In the genomic region with DNA sequence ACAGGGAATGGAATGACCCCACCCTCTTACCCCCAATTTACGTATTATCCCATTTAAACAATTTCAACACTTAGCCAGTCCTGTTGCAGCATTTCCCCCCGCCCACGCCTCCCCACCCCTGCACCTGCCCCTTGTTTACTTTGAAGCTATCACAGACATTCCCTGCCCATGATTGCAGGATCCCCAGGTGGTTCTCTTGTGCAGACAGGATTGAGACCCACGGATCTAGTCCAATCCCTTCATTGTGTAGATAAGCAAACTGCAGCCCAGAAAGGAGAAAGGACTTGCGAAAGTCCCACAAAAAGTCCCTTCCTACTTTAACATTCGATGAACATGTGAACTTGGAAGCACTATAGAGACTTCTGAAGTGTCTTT, we compare ENCODE assay signal across 18 cellular contexts. TPM values are rescaled to one million over a fixed set of nuclear protein-coding genes. Genes with fewer than 3 reads are reported as not detected.
DNase-seq lines count a peak whose midpoint lies in the region; ATAC-seq, FAIRE-seq and TF ChIP-seq lines count a peak whose summit lies in the region.
"Had no signal": no experiment of that assay in that cellular context is flagged by ENCODE, and none has a peak within 500 bp of the region (broad histone marks: within the 10 kb centered on the region; RNA-seq: fewer than 3 reads in every experiment).

No MANE protein-coding gene starts in this region.

- peak; percentile 64 for DNase-seq in DMS53 treated with DMSO at 0.1 percent for 48 hours (lab: John Stamatoyannopoulos, UW; ENCODE audit: unreplicated experiment)
- DNase-seq in NCI-H146 treated with DMSO at 0.1 percent for 48 hours (lab: John Stamatoyannopoulos, UW; ENCODE audit: unreplicated experiment), result peak; percentile 94
- no peak for DNase-seq in K562 (ENCODE audit: extremely low read depth in 1 of 4, low spot score in 3 of 4)
- no peak for DNase-seq in putamen (ENCODE audit: low spot score)
- DNase-seq in GM19238 (ENCODE audit: insufficient read length, low spot score), result no peak
- DNase-seq in dedifferentiated amniotic fluid mesenchymal stem cell (ENCODE audit: extremely low spot score), result no peak
- DNase-seq in stimulated activated CD8-positive, alpha-beta memory T cell treated with anti-CD3 and anti-CD28 coated beads, Interleukin-4, amount 100 ng/mL, for 48 hours, result no peak
- DNase-seq: activated CD4-positive, alpha-beta T cell treated with anti-CD3 and anti-CD28 coated beads for 36 hours; activated CD8-positive, alpha-beta memory T cell treated with anti-CD3 and anti-CD28 coated beads, Interleukin-2, amount 50 U/mL, for 4 hours; BE2C; colonic mucosa; NCI-H2107; substantia nigra; T-helper 9 cell had no signal

- H3K4me2 ChIP-seq in K562 (ENCODE audit: insufficient read depth, low read length), result no peak overlapping the region
- H3K4me2 ChIP-seq: hepatocyte had no signal

- H3K9me3 ChIP-seq in K562 (replicated peaks; ENCODE audit: control insufficient read depth, insufficient read depth, low read depth, low read length) (no peaks in the 10 kb centered on the region), liver (ENCODE audit: control insufficient read depth in 4 of 4, low read length in 3 of 4) (no peaks in the 10 kb centered on the region)
- H3K9me3 ChIP-seq: ascending aorta, BE2C, colonic mucosa, psoas muscle had no signal

- in situ Hi-C loops in K562 (cut with MboI), result no loop called here

- no TSS peak for BruUV-seq in K562 (replicated peaks; lab: Mats Ljungman, UMichigan)

- ATAC-seq in K562, result no peak
- ATAC-seq: activated CD4-positive, alpha-beta T cell treated with anti-CD3 and anti-CD28 coated beads for 36 hours had no signal

- H2AFZ ChIP-seq in K562 (ENCODE audit: low read depth, low read length), result peak overlapping the region; percentile 28; the same call in 1 of the 2 replicates
- H2AFZ ChIP-seq: hepatocyte had no signal

- H3K9ac ChIP-seq in K562 (ENCODE audit: insufficient read depth in 1 of 2, low read depth in 2 of 2, low read length in 2 of 2), result no peak overlapping the region
- no peak overlapping the region for H3K9ac ChIP-seq in liver (ENCODE audit: low read depth in 1 of 2, low read length in 2 of 2)

- POLR2A ChIA-PET in K562 (lab: Yijun Ruan, JAX), result interaction anchor here (1.3 kb wide), 1 partner anchor 9 kb away, joined by 6 read pairs; no protein-coding TSS in a partner anchor

- H3K36me3 ChIP-seq in K562 (ENCODE audit: control insufficient read depth, insufficient read depth, low read length) (no peaks in the 10 kb centered on the region), liver (ENCODE audit: control insufficient read depth in 4 of 4, insufficient read depth in 3 of 4, low read depth in 1 of 4, low read length in 3 of 4) (no peaks in the 10 kb centered on the region)
- H3K36me3 ChIP-seq: ascending aorta, BE2C, colonic mucosa had no signal

- H3K27me3 ChIP-seq in K562 (ENCODE audit: control insufficient read depth in 2 of 2, insufficient read depth in 2 of 2, low read length in 2 of 2), result peaks cover 2 to 11% of the 10 kb centered on the region in 2 experiments; a peak in 2 of 5 replicates
- H3K27me3 ChIP-seq in liver (ENCODE audit: control insufficient read depth in 4 of 4, insufficient read depth in 4 of 4, low read length in 3 of 4), result no peaks in the 10 kb centered on the region
- H3K27me3 ChIP-seq: ascending aorta, BE2C, colonic mucosa, hepatocyte had no signal

- no peaks in the 10 kb centered on the region for H3K9me1 ChIP-seq in K562 (ENCODE audit: control insufficient read depth, insufficient read depth, low read length)

- intact Hi-C loops in K562 (cut with micrococcal nuclease), result no loop called here

- WGBS in K562 (ENCODE audit: insufficient coverage, low coverage, missing lambda C conversion rate), result 40% methylated on average over 6 of the region's 6 CpGs
- 36% methylated on average over 6 of the region's 6 CpGs for WGBS in liver

- H3K4me1 ChIP-seq in K562 (replicated peaks in 1 of 2; ENCODE audit: control insufficient read depth in 2 of 2, insufficient read depth in 2 of 2, low read length in 2 of 2) (no peaks in the 10 kb centered on the region), liver (ENCODE audit: control insufficient read depth in 4 of 4, insufficient read depth in 4 of 4, low read length in 3 of 4) (peaks cover 20 to 45% (median 40%) of the 10 kb centered on the region in 4 donors)
- H3K4me1 ChIP-seq: ascending aorta, BE2C, colonic mucosa, psoas muscle had no signal

- H3K79me2 ChIP-seq in K562 (ENCODE audit: control insufficient read depth, insufficient read depth, low read length), result no peaks in the 10 kb centered on the region
- H3K79me2 ChIP-seq: hepatocyte had no signal

- TF ChIP-seq RAD21 in K562 (CRISPR knock-in tag; conservative IDR thresholded peaks at IDR 0.05 in 1 of 2, IDR thresholded peaks at IDR 0.05 in 1 of 2), result no peak
- TF ChIP-seq RAD21 in liver (IDR thresholded peaks at IDR 0.05), result peak in 1 of 2 donors; percentile 48

- no peak overlapping the region for H3K4me3 ChIP-seq in K562
- H3K4me3 ChIP-seq in liver (ENCODE audit: low read depth in 1 of 3, low read length in 3 of 3), result no peak overlapping the region
- H3K4me3 ChIP-seq: ascending aorta, colonic mucosa, hepatocyte, psoas muscle had no signal

- no peak for TF ChIP-seq POLR2A in K562 (conservative IDR thresholded peaks at IDR 0.05)

- no peak for FAIRE-seq in K562 (lab: Jason Lieb, UNC)

- TF ChIP-seq CTCF in K562 (IDR thresholded peaks at IDR 0.05 in 2 of 3, conservative IDR thresholded peaks at IDR 0.05 in 1 of 3; ENCODE audit: insufficient read depth in 2 of 3, low read depth in 1 of 3, low read length in 3 of 3) (no peak), liver (IDR thresholded peaks at IDR 0.05; ENCODE audit: low read depth, low read length, missing input control) (no peak)

- no peak for TF ChIP-seq EP300 in K562 (IDR thresholded peaks at IDR 0.05; ENCODE audit: low read length)

- no peaks in the 10 kb centered on the region for H4K20me1 ChIP-seq in K562 (replicated peaks; ENCODE audit: control insufficient read depth, insufficient read depth, low read length)

- H3K27ac ChIP-seq in K562 (ENCODE audit: extremely low read depth, low read depth, low read length), result no peak overlapping the region
- peak overlapping the region; percentile 88 for H3K27ac ChIP-seq in liver (ENCODE audit: low read depth in 1 of 2, low read length in 2 of 2)
- H3K27ac ChIP-seq: ascending aorta, colonic mucosa, psoas muscle had no signal

- CTCF ChIA-PET in K562 (lab: Yijun Ruan, JAX; ENCODE audit: low intra/inter-chr PET ratio), result no interaction called here

TF ChIP-seq in K562, 482 proteins besides CTCF, POLR2A, EP300 and RAD21 (continues in another document):
- TF ChIP-seq, protein P1, sequence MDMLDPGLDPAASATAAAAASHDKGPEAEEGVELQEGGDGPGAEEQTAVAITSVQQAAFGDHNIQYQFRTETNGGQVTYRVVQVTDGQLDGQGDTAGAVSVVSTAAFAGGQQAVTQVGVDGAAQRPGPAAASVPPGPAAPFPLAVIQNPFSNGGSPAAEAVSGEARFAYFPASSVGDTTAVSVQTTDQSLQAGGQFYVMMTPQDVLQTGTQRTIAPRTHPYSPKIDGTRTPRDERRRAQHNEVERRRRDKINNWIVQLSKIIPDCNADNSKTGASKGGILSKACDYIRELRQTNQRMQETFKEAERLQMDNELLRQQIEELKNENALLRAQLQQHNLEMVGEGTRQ (CRISPR knock-in tag; IDR thresholded peaks at IDR 0.05), result no peak

TF ChIP-seq in liver, 16 proteins besides CTCF, POLR2A, EP300 and RAD21 (continues in another document):
- TF ChIP-seq SP1 (IDR thresholded peaks at IDR 0.05), result peak; percentile 58
- no peak for TF ChIP-seq GABPA (IDR thresholded peaks at IDR 0.05 in 1 of 2, conservative IDR thresholded peaks at IDR 0.05 in 1 of 2)
- TF ChIP-seq ATF3 (IDR thresholded peaks at IDR 0.05), result no peak
- TF ChIP-seq HNF4A (conservative IDR thresholded peaks at IDR 0.05), result peak; percentile 42 to 59
- TF ChIP-seq, protein P2, sequence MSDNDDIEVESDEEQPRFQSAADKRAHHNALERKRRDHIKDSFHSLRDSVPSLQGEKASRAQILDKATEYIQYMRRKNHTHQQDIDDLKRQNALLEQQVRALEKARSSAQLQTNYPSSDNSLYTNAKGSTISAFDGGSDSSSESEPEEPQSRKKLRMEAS (IDR thresholded peaks at IDR 0.05), result peak; percentile 10
- peak; percentile 33 to 70 for TF ChIP-seq RXRA (IDR thresholded peaks at IDR 0.05)
- TF ChIP-seq EGR1 (IDR thresholded peaks at IDR 0.05; ENCODE audit: low read depth in 2 of 2), result peak; percentile 92 to 97

RNA-seq across cellular contexts. Expression of gene TMEM17, which starts 38.9 kb away (rescaled TPM):
- total RNA-seq in K562 (2011; cell fraction: chromatin; rRNA removed; ENCODE audit: low replicate concordance), result 2.2 and 2.9 TPM in 2 replicates
- 1.2 and 1.7 TPM in 2 replicates for total RNA-seq in K562 (2011; cell fraction: nucleolus; rRNA removed)
- total RNA-seq in K562 (2011; cell fraction: nucleoplasm; rRNA removed), result 2.8 and 3.7 TPM in 2 replicates
- total RNA-seq in K562 (2014; rRNA removed) (1.0 and 1.1 TPM in 2 replicates), K562 (2014; rRNA removed; fragmentation: Illumina TruSeq; extraction: Trizol) (1.2 TPM in 2 replicates), K562 (2015; rRNA removed; fragmentation: Illumina TruSeq; extraction: Trizol) (0.87 and 0.91 TPM in 2 replicates), K562 (2021) (0.58 and 1.2 TPM in 2 replicates), liver (1 to 10 TPM in 1 of 2 donors, under 1 TPM in 1; 0.70 to 1.9 TPM)
- polyA plus RNA-seq in K562 (2011; rRNA removed) (1.6 and 2.2 TPM in 2 replicates), K562 (2014; fragmentation: Illumina TruSeq; extraction: Trizol) (0.93 and 1.2 TPM in 2 replicates), K562 (2014; fragmentation: Nextera tagmentation; extraction: Ambion mirVana) (1 to 10 TPM in 1 of 2 experiments, under 1 TPM in 1; 0.74 to 1.6 TPM), K562 (2014; rRNA removed) (1.1 and 1.3 TPM in 2 replicates), liver (1 to 10 TPM in 1 of 2 donors, under 1 TPM in 1; 0.73 to 1.8 TPM)
- polyA plus RNA-seq in K562 (2011; cell fraction: cytosol; rRNA removed), result 0.94 and 1.4 TPM in 2 replicates
- polyA plus RNA-seq in K562 (2011; cell fraction: nucleus; rRNA removed), result 1.2 and 1.3 TPM in 2 replicates
- polyA plus RNA-seq in K562 (2012), result 0.62 and 0.89 TPM in 2 replicates
- 0.78 and 1.1 TPM in 2 replicates for polyA minus RNA-seq in K562 (2011; rRNA and poly(A)+ RNA removed)
- not detected in 2 replicates for polyA minus RNA-seq in K562 (2011; cell fraction: cytosol; rRNA and poly(A)+ RNA removed)
- polyA minus RNA-seq in K562 (2011; cell fraction: nucleus; rRNA and poly(A)+ RNA removed), result 0.89 and 0.94 TPM in 2 replicates
- total RNA-seq: ascending aorta had no signal

Comparison
In these comparisons a context has a peak if more than half of its experiments do, and no peak if none do; other contexts are left out.
1. DNase-seq: peak in DMS53 treated with DMSO at 0.1 percent for 48 hours (single experiment) and NCI-H146 treated with DMSO at 0.1 percent for 48 hours (single experiment); none in K562 (0 of 4), putamen (single experiment), GM19238 (single experiment), dedifferentiated amniotic fluid mesenchymal stem cell (single experiment) and stimulated activated CD8-positive, alpha-beta memory T cell treated with anti-CD3 and anti-CD28 coated beads, Interleukin-4, amount 100 ng/mL, for 48 hours (single experiment).